Comparison of ENCODE assay signal across 23 cellular contexts in genomic region chr18:57969824-57970223, GRCh38.
DNase-seq lines count a peak whose midpoint lies in the region; ATAC-seq, FAIRE-seq and TF ChIP-seq lines count a peak whose summit lies in the region.
"Had no signal": no experiment of that assay in that cellular context is flagged by ENCODE, and none has a peak within 500 bp of the region (broad histone marks: within the 10 kb centered on the region; RNA-seq: fewer than 3 reads in every experiment).

No MANE protein-coding gene starts in this region.

- no peaks in the 10 kb centered on the region for H4K20me1 ChIP-seq in OCI-LY3 (ENCODE audit: insufficient read depth, low read length)
- H4K20me1 ChIP-seq: BLaER1 had no signal

- ATAC-seq in activated CD8-positive, alpha-beta T cell treated with anti-CD3 and anti-CD28 coated beads, Interleukin-2, amount 10 ng/mL, durations not matched to agents 7 days and 5 days, result no peak
- no peak for ATAC-seq in activated CD8-positive, alpha-beta T cell treated with anti-CD3 and anti-CD28 coated beads for 36 hours
- ATAC-seq in memory B cell (ENCODE audit: low read depth), result no peak
- no peak for ATAC-seq in GM19023 (IDR thresholded peaks at IDR 0.05; ENCODE audit: unreplicated experiment)
- no peak for ATAC-seq in HG02970 (IDR thresholded peaks at IDR 0.05; ENCODE audit: low FRiP score, unreplicated experiment)
- ATAC-seq: CD8-positive, alpha-beta T cell had no signal

- H3K9me3 ChIP-seq in OCI-LY3 (ENCODE audit: insufficient read depth, low read length), result no peaks in the 10 kb centered on the region
- H3K9me3 ChIP-seq in mesenchymal stem cell (ENCODE audit: control insufficient read depth, low read length), result no peaks in the 10 kb centered on the region
- H3K9me3 ChIP-seq: BLaER1, Caco-2 had no signal

- no peaks in the 10 kb centered on the region for H3K27me3 ChIP-seq in OCI-LY3 (ENCODE audit: low read depth, low read length)
- peaks cover 0 to 7% of the 10 kb centered on the region in 2 experiments for H3K27me3 ChIP-seq in mesenchymal stem cell (ENCODE audit: control insufficient read depth in 1 of 2, insufficient read depth in 1 of 2, low read length in 2 of 2)
- H3K27me3 ChIP-seq: BLaER1 had no signal

- peaks cover 27% of the 10 kb centered on the region for H3K4me1 ChIP-seq in OCI-LY3 (ENCODE audit: low read length)
- no peaks in the 10 kb centered on the region for H3K4me1 ChIP-seq in mesenchymal stem cell (ENCODE audit: control insufficient read depth, insufficient read depth, low read depth, low read length)
- H3K4me1 ChIP-seq: BLaER1 had no signal

- no peak for TF ChIP-seq CTCF in activated CD8-positive, alpha-beta T cell treated with anti-CD3 and anti-CD28 coated beads for 36 hours (IDR thresholded peaks at IDR 0.05)
- TF ChIP-seq CTCF in D721Med (IDR thresholded peaks at IDR 0.05; ENCODE audit: insufficient read depth, missing control alignments), result no peak
- no peak for TF ChIP-seq CTCF in OCI-LY3 (IDR thresholded peaks at IDR 0.05; ENCODE audit: low read depth, low read length)

- H2AK5ac ChIP-seq in mesenchymal stem cell (ENCODE audit: low read length, severe bottlenecking), result no peak overlapping the region

- no peak overlapping the region for H3K9ac ChIP-seq in OCI-LY3 (ENCODE audit: low read length)
- no peak overlapping the region for H3K9ac ChIP-seq in mesenchymal stem cell (ENCODE audit: low read length)
- H3K9ac ChIP-seq: BLaER1, GM23248 had no signal

- H4K8ac ChIP-seq in mesenchymal stem cell (ENCODE audit: low read length), result no peak overlapping the region

- H3K4me2 ChIP-seq in OCI-LY3 (ENCODE audit: low read length), result no peak overlapping the region
- no peak overlapping the region for H3K4me2 ChIP-seq in mesenchymal stem cell (ENCODE audit: low read length, poor library complexity, severe bottlenecking)
- H3K4me2 ChIP-seq: BLaER1 had no signal

- 0 out of 2 replicates have a peak overlapping the region, but pooled peaks have one; percentile 1 for H3K4me3 ChIP-seq in OCI-LY3 (ENCODE audit: low read length)
- no peak overlapping the region for H3K4me3 ChIP-seq in mesenchymal stem cell (ENCODE audit: insufficient read depth in 1 of 2, low read depth in 1 of 2, low read length in 2 of 2)
- H3K4me3 ChIP-seq: BLaER1, GM12878, GM23248 had no signal

- no peaks in the 10 kb centered on the region for H3K36me3 ChIP-seq in OCI-LY3 (replicated peaks; ENCODE audit: low read depth, low read length)
- no peaks in the 10 kb centered on the region for H3K36me3 ChIP-seq in mesenchymal stem cell (ENCODE audit: control insufficient read depth in 1 of 2, insufficient read depth in 2 of 2, low read depth in 1 of 2, low read length in 2 of 2)
- H3K36me3 ChIP-seq: BLaER1 had no signal

- no peak overlapping the region for H3K23ac ChIP-seq in mesenchymal stem cell (ENCODE audit: low read length in 2 of 2)

- H3K79me2 ChIP-seq in OCI-LY3 (ENCODE audit: low read length), result no peaks in the 10 kb centered on the region

- no peak overlapping the region for H3K27ac ChIP-seq in OCI-LY3 (ENCODE audit: low read length)
- no peak overlapping the region for H3K27ac ChIP-seq in mesenchymal stem cell (ENCODE audit: low read length, poor library complexity, severe bottlenecking)
- H3K27ac ChIP-seq: 22Rv1, BLaER1, C4-2B, GM23248 had no signal

- CTCF ChIA-PET in activated CD8-positive, alpha-beta T cell treated with anti-CD3 and anti-CD28 coated beads, Interleukin-2, amount 10 ng/mL, durations not matched to agents 7 days and 5 days (lab: Charles Lee), result no interaction called here
- CTCF ChIA-PET in activated CD8-positive, alpha-beta T cell treated with anti-CD3 and anti-CD28 coated beads for 36 hours (lab: Charles Lee), result no interaction called here

- DNase-seq in activated CD8-positive, alpha-beta T cell treated with anti-CD3 and anti-CD28 coated beads, Interleukin-2, amount 10 ng/mL, durations not matched to agents 7 days and 5 days, result peak; percentile 60
- no peak for DNase-seq in activated CD8-positive, alpha-beta T cell treated with anti-CD3 and anti-CD28 coated beads for 36 hours
- DNase-seq in D721Med (ENCODE audit: insufficient read length, low spot score) (no peak), memory B cell (ENCODE audit: low spot score in 2 of 2) (no peak), mesenchymal stem cell (no peak)
- DNase-seq: Caco-2; CD4-positive, CD25-positive, alpha-beta regulatory T cell; CD8-positive, alpha-beta T cell; DMS 273 treated with DMSO at 0.1 percent for 48 hours; DMS79; GDM1; HCEC 1CT had no signal

- H4K91ac ChIP-seq in mesenchymal stem cell (ENCODE audit: low read length), result no peak overlapping the region

- no peak overlapping the region for H3K4ac ChIP-seq in mesenchymal stem cell (ENCODE audit: low read depth in 1 of 2, low read length in 2 of 2)

- no peak overlapping the region for H3K18ac ChIP-seq in mesenchymal stem cell (ENCODE audit: low read depth in 1 of 2, low read length in 2 of 2)

- H3K14ac ChIP-seq in mesenchymal stem cell (ENCODE audit: low read length in 2 of 2), result no peak overlapping the region

- FAIRE-seq in D721Med (lab: Jason Lieb, UNC), result peak; percentile 75
- FAIRE-seq: A204.1, GM12878, H1 had no signal

- no peaks in the 10 kb centered on the region for H3K9me3 Mint-ChIP-seq in activated CD8-positive, alpha-beta T cell treated with anti-CD3 and anti-CD28 coated beads, Interleukin-2, amount 10 ng/mL, durations not matched to agents 7 days and 5 days (ENCODE audit: insufficient read depth)
- H3K9me3 Mint-ChIP-seq in activated CD8-positive, alpha-beta T cell treated with anti-CD3 and anti-CD28 coated beads for 36 hours, result no peaks in the 10 kb centered on the region
- no peaks in the 10 kb centered on the region for H3K9me3 Mint-ChIP-seq in memory B cell
- H3K9me3 Mint-ChIP-seq: CD8-positive, alpha-beta T cell had no signal

- H2BK12ac ChIP-seq in mesenchymal stem cell (ENCODE audit: low read length in 2 of 2), result no peak overlapping the region

- peaks cover 19% of the 10 kb centered on the region for H3K4me1 Mint-ChIP-seq in activated CD8-positive, alpha-beta T cell treated with anti-CD3 and anti-CD28 coated beads, Interleukin-2, amount 10 ng/mL, durations not matched to agents 7 days and 5 days (ENCODE audit: low read depth)
- peaks cover 7% of the 10 kb centered on the region for H3K4me1 Mint-ChIP-seq in activated CD8-positive, alpha-beta T cell treated with anti-CD3 and anti-CD28 coated beads for 36 hours (ENCODE audit: low read depth)
- H3K4me1 Mint-ChIP-seq in memory B cell, result peaks cover 18% of the 10 kb centered on the region
- H3K4me1 Mint-ChIP-seq: CD4-positive, CD25-positive, alpha-beta regulatory T cell had no signal

- WGBS in mesenchymal stem cell, result 93% methylated on average over 1 of the region's 2 CpGs

- H3K27me3 Mint-ChIP-seq in activated CD8-positive, alpha-beta T cell treated with anti-CD3 and anti-CD28 coated beads, Interleukin-2, amount 10 ng/mL, durations not matched to agents 7 days and 5 days (ENCODE audit: low read depth), result peaks cover 29% of the 10 kb centered on the region
- peaks cover 7% of the 10 kb centered on the region for H3K27me3 Mint-ChIP-seq in activated CD8-positive, alpha-beta T cell treated with anti-CD3 and anti-CD28 coated beads for 36 hours
- no peaks in the 10 kb centered on the region for H3K27me3 Mint-ChIP-seq in memory B cell

- H2BK15ac ChIP-seq in mesenchymal stem cell (ENCODE audit: low read depth, poor library complexity, severe bottlenecking), result no peak overlapping the region

- peak overlapping the region; percentile 25 for H3K4me3 Mint-ChIP-seq in activated CD8-positive, alpha-beta T cell treated with anti-CD3 and anti-CD28 coated beads, Interleukin-2, amount 10 ng/mL, durations not matched to agents 7 days and 5 days
- no peak overlapping the region for H3K4me3 Mint-ChIP-seq in activated CD8-positive, alpha-beta T cell treated with anti-CD3 and anti-CD28 coated beads for 36 hours
- peak overlapping the region; percentile 12 for H3K4me3 Mint-ChIP-seq in memory B cell
- H3K4me3 Mint-ChIP-seq: B cell; CD4-positive, CD25-positive, alpha-beta regulatory T cell; CD8-positive, alpha-beta T cell had no signal

- H3K79me1 ChIP-seq in mesenchymal stem cell (replicated peaks; ENCODE audit: low read length, poor library complexity, severe bottlenecking), result no peaks in the 10 kb centered on the region

- intact Hi-C loops in activated CD8-positive, alpha-beta T cell treated with anti-CD3 and anti-CD28 coated beads for 36 hours (cut with micrococcal nuclease), result no loop called here

- POLR2A ChIA-PET in activated CD8-positive, alpha-beta T cell treated with anti-CD3 and anti-CD28 coated beads, Interleukin-2, amount 10 ng/mL, durations not matched to agents 7 days and 5 days (lab: Charles Lee), result no interaction called here
- POLR2A ChIA-PET in activated CD8-positive, alpha-beta T cell treated with anti-CD3 and anti-CD28 coated beads for 36 hours (lab: Charles Lee), result no interaction called here

- H3K36me3 Mint-ChIP-seq in activated CD8-positive, alpha-beta T cell treated with anti-CD3 and anti-CD28 coated beads, Interleukin-2, amount 10 ng/mL, durations not matched to agents 7 days and 5 days (ENCODE audit: low read depth), result no peaks in the 10 kb centered on the region
- H3K36me3 Mint-ChIP-seq in activated CD8-positive, alpha-beta T cell treated with anti-CD3 and anti-CD28 coated beads for 36 hours (ENCODE audit: low read depth), result no peaks in the 10 kb centered on the region
- H3K36me3 Mint-ChIP-seq in memory B cell, result no peaks in the 10 kb centered on the region
- H3K36me3 Mint-ChIP-seq: CD4-positive, CD25-positive, alpha-beta regulatory T cell; CD8-positive, alpha-beta T cell had no signal

- H3K27ac Mint-ChIP-seq in activated CD8-positive, alpha-beta T cell treated with anti-CD3 and anti-CD28 coated beads, Interleukin-2, amount 10 ng/mL, durations not matched to agents 7 days and 5 days, result peak overlapping the region; percentile 37
- no peak overlapping the region for H3K27ac Mint-ChIP-seq in activated CD8-positive, alpha-beta T cell treated with anti-CD3 and anti-CD28 coated beads for 36 hours
- H3K27ac Mint-ChIP-seq in memory B cell, result no peak overlapping the region
- H3K27ac Mint-ChIP-seq: B cell; CD4-positive, CD25-positive, alpha-beta regulatory T cell; CD8-positive, alpha-beta T cell had no signal

- no peak overlapping the region for H2BK120ac ChIP-seq in mesenchymal stem cell (ENCODE audit: low read depth, low read length)

- H2BK5ac ChIP-seq in mesenchymal stem cell (ENCODE audit: low read depth, low read length, poor library complexity, severe bottlenecking), result no peak overlapping the region

- H2AFZ ChIP-seq in OCI-LY3 (ENCODE audit: low read depth, low read length) (no peak overlapping the region), mesenchymal stem cell (ENCODE audit: low read depth, low read length) (no peak overlapping the region)
- H2AFZ ChIP-seq: GM23248 had no signal
